In genomic region chr5:56585973-56586740, GRCh38 we compare ENCODE assay signal across 9 cellular contexts.
DNase-seq lines count a peak whose midpoint lies in the region; ATAC-seq and TF ChIP-seq lines count a peak whose summit lies in the region.
"Had no signal": no experiment of that assay in that cellular context is flagged by ENCODE, and none has a peak within 500 bp of the region (broad histone marks: within the 10 kb centered on the region; RNA-seq: fewer than 3 reads in every experiment).

No MANE protein-coding gene starts in this region.

- no peak overlapping the region for H3K9ac ChIP-seq in fibroblast of lung (ENCODE audit: insufficient read depth, low read length)

- no peaks in the 10 kb centered on the region for H4K20me1 ChIP-seq in fibroblast of lung (ENCODE audit: control insufficient read depth, extremely low read depth, insufficient read depth, low read length)

- H3K4me1 ChIP-seq in fibroblast of lung (ENCODE audit: control insufficient read depth, extremely low read depth, insufficient read depth, low read length) (peaks cover 3% of the 10 kb centered on the region), ovary (ENCODE audit: insufficient read depth) (peaks cover 4% of the 10 kb centered on the region)

- H3K79me2 ChIP-seq in fibroblast of lung (ENCODE audit: control insufficient read depth, insufficient read depth, low read length), result no peaks in the 10 kb centered on the region

- intact Hi-C loops in ovary (cut with DNase I), result no loop called here

- 4 to 13% (median 9%) methylated on average over 16 of the region's 16 CpGs for WGBS in ovary, 3 donors

- H3K27me3 ChIP-seq in fibroblast of lung (ENCODE audit: control insufficient read depth, insufficient read depth, low read length) (peaks cover 5% of the 10 kb centered on the region), ovary (no peaks in the 10 kb centered on the region)
- H3K27me3 ChIP-seq: MG63 had no signal

- TF ChIP-seq EP300 in ovary (IDR thresholded peaks at IDR 0.05), result no peak

- CTCF ChIA-PET in RWPE1 (lab: Yijun Ruan, JAX), result interaction anchor here (0.5 to 1.3 kb wide), 5 partner anchors 16 to 650 kb away, joined by 3 to 5 read pairs (median 4); no protein-coding TSS in a partner anchor

- H2AFZ ChIP-seq in fibroblast of lung (ENCODE audit: low read length), result no peak overlapping the region

- TF ChIP-seq POLR2A in ovary (IDR thresholded peaks at IDR 0.05), result no peak

- H3K27ac ChIP-seq in RWPE1, result peak overlapping the region; percentile 69
- no peak overlapping the region for H3K27ac ChIP-seq in fibroblast of lung (ENCODE audit: insufficient read depth, low read length)
- peak overlapping the region in 1 of 2 donors; percentile 61 for H3K27ac ChIP-seq in ovary

- no peaks in the 10 kb centered on the region for H3K36me3 ChIP-seq in fibroblast of lung (ENCODE audit: control insufficient read depth, insufficient read depth, low read length)
- no peaks in the 10 kb centered on the region for H3K36me3 ChIP-seq in ovary
- H3K36me3 ChIP-seq: MG63 had no signal

- no peak overlapping the region for H3K4me2 ChIP-seq in fibroblast of lung (ENCODE audit: extremely low read depth, insufficient read depth, low read length)

- POLR2A ChIA-PET in RWPE1 (lab: Yijun Ruan, JAX; ENCODE audit: low non-redundant PET), result no interaction called here

- ATAC-seq in GM21390 (IDR thresholded peaks at IDR 0.05; ENCODE audit: unreplicated experiment) (no peak), GM19351 (IDR thresholded peaks at IDR 0.05; ENCODE audit: unreplicated experiment) (no peak), HG03571 (IDR thresholded peaks at IDR 0.05; ENCODE audit: unreplicated experiment) (no peak)

- no peak for TF ChIP-seq CTCF in RWPE1 (conservative IDR thresholded peaks at IDR 0.05; ENCODE audit: low read depth)
- no peak for TF ChIP-seq CTCF in fibroblast of lung (conservative IDR thresholded peaks at IDR 0.05 in 1 of 2, IDR thresholded peaks at IDR 0.05 in 1 of 2; ENCODE audit: low read depth in 1 of 2, low read length in 2 of 2)
- no peak for TF ChIP-seq CTCF in ovary (IDR thresholded peaks at IDR 0.05)

- H3K4me3 ChIP-seq in fibroblast of lung (replicated peaks in 1 of 4; ENCODE audit: control extremely low read depth in 1 of 4, insufficient read depth in 1 of 4, low read depth in 3 of 4, low read length in 4 of 4) (peak overlapping the region in 1 of 4 experiments; percentile 35), ovary (peak overlapping the region; percentile 0)
- H3K4me3 ChIP-seq: MG63 had no signal

- peak; percentile 36 for DNase-seq in DMS153 (lab: John Stamatoyannopoulos, UW)
- no peak for DNase-seq in RWPE1 (ENCODE audit: low spot score)
- peak; percentile 13 to 43 for DNase-seq in fibroblast of lung (ENCODE audit: low read depth in 2 of 2)
- DNase-seq in ovary, result peak; percentile 34 to 65 (median 54)
- no peak for DNase-seq in germinal center (ENCODE audit: low spot score)

- H3K9me3 ChIP-seq in fibroblast of lung (ENCODE audit: control insufficient read depth, insufficient read depth, low read depth, low read length) (no peaks in the 10 kb centered on the region), ovary (no peaks in the 10 kb centered on the region)

Comparison
In these comparisons a context has a peak if more than half of its experiments do, and no peak if none do; other contexts are left out.
1. DNase-seq: peak in DMS153 (single experiment), fibroblast of lung (2 of 2) and ovary (5 of 5); none in RWPE1 (single experiment) and germinal center (single experiment).